8 cellular contexts compared by ENCODE assay signal in the genomic region with DNA sequence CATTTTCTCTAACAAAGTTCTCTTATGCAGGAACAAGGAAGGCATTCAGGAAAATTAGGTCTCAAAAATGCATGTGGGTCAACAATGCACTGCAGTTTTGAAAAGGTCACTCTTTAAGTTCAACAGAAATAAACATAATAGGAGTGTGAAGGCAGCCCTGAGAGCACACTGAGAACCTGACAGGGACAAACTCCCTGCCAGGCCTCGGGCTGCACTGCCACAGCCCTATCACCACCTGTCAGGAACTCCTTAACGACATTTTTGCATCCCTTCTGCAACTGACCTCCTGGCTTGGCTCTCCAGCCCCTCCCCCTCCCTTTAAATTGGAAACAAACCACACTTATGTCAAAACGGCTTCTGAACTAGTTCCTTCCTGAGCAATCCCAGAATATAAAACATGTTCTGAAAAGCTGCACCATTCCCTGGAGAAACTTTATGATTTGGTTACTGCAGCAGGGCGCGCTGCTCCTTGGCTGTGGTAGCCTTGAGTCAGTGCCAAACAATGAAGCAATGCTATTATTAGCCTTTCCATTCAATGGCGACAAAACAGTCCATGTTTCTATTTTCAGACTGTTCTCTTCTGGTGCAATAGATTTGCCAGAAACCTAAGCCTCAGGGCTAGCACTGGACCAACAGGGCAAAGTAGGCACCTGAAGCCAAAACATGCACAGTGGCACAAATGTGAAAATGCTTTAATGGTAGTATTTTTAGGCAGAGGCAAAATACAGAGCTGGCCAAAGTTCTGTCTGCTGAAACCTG.
DNase-seq lines count a peak whose midpoint lies in the region; ATAC-seq, FAIRE-seq and TF ChIP-seq lines count a peak whose summit lies in the region.

No MANE protein-coding gene starts in this region.

- H3K4me2 ChIP-seq in keratinocyte (ENCODE audit: control insufficient read depth, extremely low read depth, insufficient read depth, low read depth, low read length), result no peak overlapping the region

- no peak overlapping the region for H3K9ac ChIP-seq in keratinocyte (ENCODE audit: control insufficient read depth, extremely low read depth, insufficient read depth, low read length)

- peak; percentile 34 for FAIRE-seq in keratinocyte (lab: Jason Lieb, UNC)

- H3K4me3 Mint-ChIP-seq in CD14-positive monocyte (peak overlapping the region; percentile 13 to 85), brain (peak overlapping the region; percentile 26 to 66 (median 60))

- H2AFZ ChIP-seq in keratinocyte (ENCODE audit: control insufficient read depth, low read length), result no peak overlapping the region

- H3K9me3 Mint-ChIP-seq in CD14-positive monocyte (peaks cover 0 to 2% (median 0%) of the 10 kb centered on the region in 7 donors), brain (peaks cover 0 to 8% (median 2%) of the 10 kb centered on the region in 5 experiments)

- WGBS in stomach, 5 donors, result 1 to 8% (median 5%) methylated on average over 6 of the region's 6 CpGs

- H3K27me3 Mint-ChIP-seq in CD14-positive monocyte (ENCODE audit: low read depth in 3 of 3), result peaks cover 0 to 5% (median 5%) of the 10 kb centered on the region in 3 donors
- H3K27me3 Mint-ChIP-seq in brain, result no peaks in the 10 kb centered on the region

- H3K4me1 Mint-ChIP-seq in CD14-positive monocyte (peaks cover 48% of the 10 kb centered on the region), brain (peaks cover 99% of the 10 kb centered on the region)

- H3K27ac ChIP-seq in keratinocyte (ENCODE audit: control insufficient read depth, insufficient read depth, low read length) (no peak overlapping the region), stomach (peak overlapping the region; percentile 59 to 88 (median 77))

- TF ChIP-seq POLR2A in stomach (IDR thresholded peaks at IDR 0.05), result no peak

- no peak for TF ChIP-seq CTCF in CD14-positive monocyte (IDR thresholded peaks at IDR 0.05)
- TF ChIP-seq CTCF in brain (conservative IDR thresholded peaks at IDR 0.05), result no peak
- TF ChIP-seq CTCF in keratinocyte (optimal IDR thresholded peaks at IDR 0.05 in 1 of 3, IDR thresholded peaks at IDR 0.05 in 1 of 3, conservative IDR thresholded peaks at IDR 0.05 in 1 of 3; ENCODE audit: extremely low read depth in 1 of 3, insufficient read depth in 2 of 3, low read length in 3 of 3), result peak in 1 of 3 experiments; percentile 25
- TF ChIP-seq CTCF in stomach (IDR thresholded peaks at IDR 0.05), result no peak

- H3K36me3 Mint-ChIP-seq in CD14-positive monocyte, result no peaks in the 10 kb centered on the region
- no peaks in the 10 kb centered on the region for H3K36me3 Mint-ChIP-seq in brain

- peaks cover 3% of the 10 kb centered on the region for H3K4me1 ChIP-seq in keratinocyte (ENCODE audit: control insufficient read depth, extremely low read depth, insufficient read depth, low read length)
- peaks cover 24 to 67% (median 45%) of the 10 kb centered on the region in 4 donors for H3K4me1 ChIP-seq in stomach

- no peaks in the 10 kb centered on the region for H4K20me1 ChIP-seq in keratinocyte (ENCODE audit: control insufficient read depth, extremely low read depth, insufficient read depth, low read length)

- H3K9me3 ChIP-seq in keratinocyte (ENCODE audit: control insufficient read depth, low read depth, low read length) (no peaks in the 10 kb centered on the region), stomach (no peaks in the 10 kb centered on the region)

- intact Hi-C loops in CD14-positive monocyte (cut with micrococcal nuclease), result no loop called here
- intact Hi-C loops in stomach (cut with DNase I; ENCODE audit: low total_unique reads), result no loop called here

- ATAC-seq in GM19397 (IDR thresholded peaks at IDR 0.05; ENCODE audit: unreplicated experiment), result no peak

- H3K4me3 ChIP-seq in keratinocyte (ENCODE audit: control insufficient read depth in 2 of 3, extremely low read depth in 1 of 3, insufficient read depth in 2 of 3, low read depth in 1 of 3, low read length in 3 of 3) (no peak overlapping the region), stomach (no peak overlapping the region)

- TF ChIP-seq EP300 in stomach (IDR thresholded peaks at IDR 0.05), result no peak

- H3K36me3 ChIP-seq in keratinocyte (ENCODE audit: control insufficient read depth in 2 of 2, extremely low read depth in 1 of 2, insufficient read depth in 2 of 2, low read length in 2 of 2) (no peaks in the 10 kb centered on the region), stomach (no peaks in the 10 kb centered on the region)

- no peak for DNase-seq in CD14-positive monocyte (ENCODE audit: low spot score)
- peak; percentile 67 for DNase-seq in NCI-H2029 (lab: John Stamatoyannopoulos, UW)
- DNase-seq in keratinocyte (ENCODE audit: low read depth, low spot score), result no peak
- DNase-seq in stomach, result peak; percentile 62
- no peak for DNase-seq in 8988T
- DNase-seq in HUDEP-2 (lab: John Stamatoyannopoulos, UW; ENCODE audit: unreplicated experiment in 76 of 76), result no peak

- H3K27ac Mint-ChIP-seq in CD14-positive monocyte (no peak overlapping the region), brain (peak overlapping the region; percentile 29 to 90 (median 68))

- H3K27me3 ChIP-seq in keratinocyte (ENCODE audit: control insufficient read depth, extremely low read depth, insufficient read depth, low read length) (no peaks in the 10 kb centered on the region), stomach (no peaks in the 10 kb centered on the region)

- dilution Hi-C loops in keratinocyte (cut with MboI; ENCODE audit: extremely low pct_ligation_motif_present, low sequenced_read_pairs), result no loop called here

- no peaks in the 10 kb centered on the region for H3K79me2 ChIP-seq in keratinocyte (ENCODE audit: control insufficient read depth, insufficient read depth, low read length)

- no peaks in the 10 kb centered on the region for H3K9me1 ChIP-seq in keratinocyte (ENCODE audit: control insufficient read depth, extremely low read depth, insufficient read depth, low read length)

Comparison
In these comparisons a context has a peak if more than half of its experiments do, and no peak if none do; other contexts are left out.
1. DNase-seq: peak in NCI-H2029 (single experiment) and stomach (single experiment); none in CD14-positive monocyte (single experiment), keratinocyte (single experiment), 8988T (single experiment) and HUDEP-2 (0 of 76).
2. H3K27ac Mint-ChIP-seq: peak in brain (5 of 5); none in CD14-positive monocyte (0 of 7).